In the genomic region with DNA sequence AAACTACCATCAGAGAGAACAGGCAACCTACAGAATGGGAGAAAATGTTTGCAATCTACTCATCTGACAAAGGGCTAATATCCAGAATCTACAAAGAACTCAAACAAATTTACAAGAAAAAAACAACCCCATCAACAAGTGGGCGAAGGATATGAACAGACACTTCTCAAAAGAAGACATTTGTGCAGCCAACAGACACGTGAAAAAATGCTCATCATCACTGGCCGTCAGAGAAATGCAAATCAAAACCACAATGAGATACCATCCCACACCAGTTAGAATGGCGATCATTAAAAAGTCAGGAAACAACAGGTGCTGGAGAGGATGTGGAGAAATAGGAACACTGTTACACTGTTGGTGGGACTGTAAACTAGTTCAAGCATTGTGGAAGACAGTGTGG, we compare ENCODE assay signal across 17 cellular contexts. TPM values are rescaled to one million over a fixed set of nuclear protein-coding genes. Genes with fewer than 3 reads are reported as not detected.
DNase-seq lines count a peak whose midpoint lies in the region; ATAC-seq, FAIRE-seq and TF ChIP-seq lines count a peak whose summit lies in the region.
"Not testable (repeated sequence)": the region's sequence is repeated elsewhere in the genome, so short reads cannot be mapped to it uniquely, and the experiment has no call there.
"Had no signal": no experiment of that assay in that cellular context is flagged by ENCODE, and none has a peak within 500 bp of the region (broad histone marks: within the 10 kb centered on the region; RNA-seq: fewer than 3 reads in every experiment).

No MANE protein-coding gene starts in this region.

- not testable (repeated sequence) for H3K9me3 ChIP-seq in HEK293 (ENCODE audit: control insufficient read depth, insufficient read depth, low read depth, low read length); K562 (replicated peaks; ENCODE audit: control insufficient read depth, insufficient read depth, low read depth, low read length)

- DNase-seq in K562 (ENCODE audit: extremely low read depth in 1 of 4, low spot score in 3 of 4): not testable (repeated sequence)

- not testable (repeated sequence) for H3K9ac ChIP-seq in K562 (ENCODE audit: insufficient read depth in 1 of 2, low read depth in 2 of 2, low read length in 2 of 2)

- TF ChIP-seq EP300 in K562 (IDR thresholded peaks at IDR 0.05; ENCODE audit: low read length): not testable (repeated sequence)

- TF ChIP-seq RAD21 in K562 (CRISPR knock-in tag; conservative IDR thresholded peaks at IDR 0.05 in 1 of 2, IDR thresholded peaks at IDR 0.05 in 1 of 2): not testable (repeated sequence)

- not testable (repeated sequence) for BruUV-seq in K562 (replicated peaks; lab: Mats Ljungman, UMichigan)

- H3K4me2 ChIP-seq in K562 (ENCODE audit: insufficient read depth, low read length): not testable (repeated sequence)

- in situ Hi-C loops in K562 (cut with MboI): not testable (repeated sequence)

- not testable (repeated sequence) for TF ChIP-seq CTCF in HEK293 (tag by site-specific recombination; IDR thresholded peaks at IDR 0.05); K562 (IDR thresholded peaks at IDR 0.05 in 2 of 3, conservative IDR thresholded peaks at IDR 0.05 in 1 of 3; ENCODE audit: insufficient read depth in 2 of 3, low read depth in 1 of 3, low read length in 3 of 3)

- not testable (repeated sequence) for H3K36me3 ChIP-seq in HEK293 (ENCODE audit: control insufficient read depth in 2 of 2, insufficient read depth in 1 of 2, low read length in 2 of 2); K562 (ENCODE audit: control insufficient read depth, insufficient read depth, low read length)

- H3K79me2 ChIP-seq in K562 (ENCODE audit: control insufficient read depth, insufficient read depth, low read length): not testable (repeated sequence)

- intact Hi-C loops in K562 (cut with micrococcal nuclease): not testable (repeated sequence)

- H3K27ac ChIP-seq in HEK293 (ENCODE audit: extremely low read depth, low read depth, low read length); K562 (ENCODE audit: extremely low read depth, low read depth, low read length): not testable (repeated sequence)

- not testable (repeated sequence) for ATAC-seq in K562

- H3K9me1 ChIP-seq in K562 (ENCODE audit: control insufficient read depth, insufficient read depth, low read length): not testable (repeated sequence)

- H3K27me3 ChIP-seq in K562 (ENCODE audit: control insufficient read depth in 2 of 2, insufficient read depth in 2 of 2, low read length in 2 of 2): peaks cover 10 to 11% of the 10 kb centered on the region in 2 experiments; a peak in 4 of 5 replicates

- not testable (repeated sequence) for H2AFZ ChIP-seq in K562 (ENCODE audit: low read depth, low read length)

- not testable (repeated sequence) for H3K4me3 ChIP-seq in HEK293 (ENCODE audit: low read depth, low read length); K562

- 0% methylated on average over 3 of the region's 4 CpGs for WGBS in K562 (ENCODE audit: insufficient coverage, low coverage, missing lambda C conversion rate)

- FAIRE-seq in K562 (lab: Jason Lieb, UNC): not testable (repeated sequence)

- POLR2A ChIA-PET in HEK293 (lab: Yijun Ruan, JAX): not testable (repeated sequence)
- POLR2A ChIA-PET in K562 (lab: Yijun Ruan, JAX): interaction anchor here (0.8 kb wide), 1 partner anchor 8 kb away, joined by 3 read pairs; no protein-coding TSS in a partner anchor

- H3K4me1 ChIP-seq in HEK293 (ENCODE audit: control insufficient read depth, insufficient read depth, low read length); K562 (replicated peaks in 1 of 2; ENCODE audit: control insufficient read depth in 2 of 2, insufficient read depth in 2 of 2, low read length in 2 of 2): not testable (repeated sequence)

- not testable (repeated sequence) for TF ChIP-seq POLR2A in K562 (conservative IDR thresholded peaks at IDR 0.05)

- peaks cover 18% of the 10 kb centered on the region for H4K20me1 ChIP-seq in K562 (replicated peaks; ENCODE audit: control insufficient read depth, insufficient read depth, low read length)

- CTCF ChIA-PET in HEK293 (lab: Yijun Ruan, JAX); K562 (lab: Yijun Ruan, JAX; ENCODE audit: low intra/inter-chr PET ratio): not testable (repeated sequence)

TF ChIP-seq in HEK293, 187 proteins besides CTCF, POLR2A, EP300 and RAD21:
- peak; percentile 63 for TF ChIP-seq SCRT1 (tag by site-specific recombination; IDR thresholded peaks at IDR 0.05; ENCODE audit: borderline replicate concordance)
- peak; percentile 84 for TF ChIP-seq SCRT2 (tag by site-specific recombination; IDR thresholded peaks at IDR 0.05)

TF ChIP-seq in K562, 482 proteins besides CTCF, POLR2A, EP300 and RAD21:
- TF ChIP-seq, protein P1, sequence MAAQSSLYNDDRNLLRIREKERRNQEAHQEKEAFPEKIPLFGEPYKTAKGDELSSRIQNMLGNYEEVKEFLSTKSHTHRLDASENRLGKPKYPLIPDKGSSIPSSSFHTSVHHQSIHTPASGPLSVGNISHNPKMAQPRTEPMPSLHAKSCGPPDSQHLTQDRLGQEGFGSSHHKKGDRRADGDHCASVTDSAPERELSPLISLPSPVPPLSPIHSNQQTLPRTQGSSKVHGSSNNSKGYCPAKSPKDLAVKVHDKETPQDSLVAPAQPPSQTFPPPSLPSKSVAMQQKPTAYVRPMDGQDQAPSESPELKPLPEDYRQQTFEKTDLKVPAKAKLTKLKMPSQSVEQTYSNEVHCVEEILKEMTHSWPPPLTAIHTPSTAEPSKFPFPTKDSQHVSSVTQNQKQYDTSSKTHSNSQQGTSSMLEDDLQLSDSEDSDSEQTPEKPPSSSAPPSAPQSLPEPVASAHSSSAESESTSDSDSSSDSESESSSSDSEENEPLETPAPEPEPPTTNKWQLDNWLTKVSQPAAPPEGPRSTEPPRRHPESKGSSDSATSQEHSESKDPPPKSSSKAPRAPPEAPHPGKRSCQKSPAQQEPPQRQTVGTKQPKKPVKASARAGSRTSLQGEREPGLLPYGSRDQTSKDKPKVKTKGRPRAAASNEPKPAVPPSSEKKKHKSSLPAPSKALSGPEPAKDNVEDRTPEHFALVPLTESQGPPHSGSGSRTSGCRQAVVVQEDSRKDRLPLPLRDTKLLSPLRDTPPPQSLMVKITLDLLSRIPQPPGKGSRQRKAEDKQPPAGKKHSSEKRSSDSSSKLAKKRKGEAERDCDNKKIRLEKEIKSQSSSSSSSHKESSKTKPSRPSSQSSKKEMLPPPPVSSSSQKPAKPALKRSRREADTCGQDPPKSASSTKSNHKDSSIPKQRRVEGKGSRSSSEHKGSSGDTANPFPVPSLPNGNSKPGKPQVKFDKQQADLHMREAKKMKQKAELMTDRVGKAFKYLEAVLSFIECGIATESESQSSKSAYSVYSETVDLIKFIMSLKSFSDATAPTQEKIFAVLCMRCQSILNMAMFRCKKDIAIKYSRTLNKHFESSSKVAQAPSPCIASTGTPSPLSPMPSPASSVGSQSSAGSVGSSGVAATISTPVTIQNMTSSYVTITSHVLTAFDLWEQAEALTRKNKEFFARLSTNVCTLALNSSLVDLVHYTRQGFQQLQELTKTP (IDR thresholded peaks at IDR 0.05; ENCODE audit: low read depth in 1 of 2, partially characterized antibody in 2 of 2): peak in 1 of 2 experiments; percentile 66
- 0 out of 2 replicates have a peak, but pooled peaks have one; percentile 29 for TF ChIP-seq AFF4 (CRISPR knock-in tag; IDR thresholded peaks at IDR 0.05)

RNA-seq across cellular contexts. Expression of gene VPREB1, which starts 51.6 kb away (rescaled TPM):
- not detected in 2 replicates for total RNA-seq in K562 (2011; cell fraction: chromatin; rRNA removed; ENCODE audit: low replicate concordance)
- total RNA-seq in K562 (2011; cell fraction: nucleolus; rRNA removed): not detected in 2 replicates
- not detected in 2 replicates for total RNA-seq in K562 (2011; cell fraction: nucleoplasm; rRNA removed)
- total RNA-seq in K562 (2014; rRNA removed): not detected in 2 replicates
- total RNA-seq in K562 (2014; rRNA removed; fragmentation: Illumina TruSeq; extraction: Trizol): not detected in 2 replicates
- not detected in 2 replicates for total RNA-seq in K562 (2015; rRNA removed; fragmentation: Illumina TruSeq; extraction: Trizol)
- total RNA-seq in K562 (2021): not detected in 2 replicates
- polyA plus RNA-seq in K562 (2011; rRNA removed): not detected in 2 replicates
- polyA plus RNA-seq in K562 (2011; cell fraction: cytosol; rRNA removed): not detected in 2 replicates
- polyA plus RNA-seq in K562 (2011; cell fraction: nucleus; rRNA removed): not detected in 2 replicates
- not detected in 2 replicates for polyA plus RNA-seq in K562 (2012)
- polyA plus RNA-seq in K562 (2014; fragmentation: Illumina TruSeq; extraction: Trizol): not detected in 2 replicates
- polyA plus RNA-seq in K562 (2014; fragmentation: Nextera tagmentation; extraction: Ambion mirVana): not detected
- polyA plus RNA-seq in K562 (2014; rRNA removed): not detected in 2 replicates
- polyA minus RNA-seq in K562 (2011; rRNA and poly(A)+ RNA removed): not detected in 2 replicates
- polyA minus RNA-seq in K562 (2011; cell fraction: cytosol; rRNA and poly(A)+ RNA removed): not detected in 2 replicates
- polyA minus RNA-seq in K562 (2011; cell fraction: nucleus; rRNA and poly(A)+ RNA removed): not detected in 2 replicates
- total RNA-seq: A172; A673; B cell; Caco-2; Calu3; CD4-positive, alpha-beta memory T cell; CD4-positive, alpha-beta T cell; CD4-positive, CD25-positive, alpha-beta regulatory T cell; CD8-positive, alpha-beta memory T cell; CD8-positive, alpha-beta T cell; Daoy had no signal
- polyA plus RNA-seq: A549; AG04450; BJ; CD14-positive monocyte; CD4-positive, alpha-beta memory T cell; CD4-positive, CD25-positive, alpha-beta regulatory T cell; CD8-positive, alpha-beta memory T cell had no signal
